ENCODE assay signal across 8 cellular contexts in genomic region chr1:42941640-42942330, GRCh38. TPM values are rescaled to one million over a fixed set of nuclear protein-coding genes. Genes with fewer than 3 reads are reported as not detected.
A peak's percentile ranks its signal among the peaks of the same experiment; 100 is the strongest.
DNase-seq lines count a peak whose midpoint lies in the region; ATAC-seq and TF ChIP-seq lines count a peak whose summit lies in the region.

No MANE protein-coding gene starts in this region.

- intact Hi-C loops in mucosa of descending colon (cut with DNase I, micrococcal nuclease): no loop called here

- H3K27me3 ChIP-seq in HAP-1 (ENCODE audit: low read depth): no peaks in the 10 kb centered on the region

- in situ Hi-C loops in HAP-1 (cut with MboI; ENCODE audit: low sequenced_read_pairs): loop anchor here (10.0 kb wide), 1 partner anchor 123 kb away; no protein-coding TSS in a partner anchor

- H3K27ac Mint-ChIP-seq in activated CD8-positive, alpha-beta memory T cell treated with anti-CD3 and anti-CD28 coated beads, Interleukin-2, amount 10 ng/mL, durations not matched to agents 7 days and 5 days: peak overlapping the region; percentile 93
- H3K27ac Mint-ChIP-seq in effector memory CD8-positive, alpha-beta T cell: peak overlapping the region; percentile 91 to 95

- no peak overlapping the region for H3K4me3 ChIP-seq in mucosa of descending colon
- no peak overlapping the region for H3K4me3 ChIP-seq in HAP-1

- no peak for TF ChIP-seq CTCF in mucosa of descending colon (IDR thresholded peaks at IDR 0.05)

- peaks cover 73% of the 10 kb centered on the region for H3K36me3 Mint-ChIP-seq in activated CD8-positive, alpha-beta memory T cell treated with anti-CD3 and anti-CD28 coated beads, Interleukin-2, amount 10 ng/mL, durations not matched to agents 7 days and 5 days
- H3K36me3 Mint-ChIP-seq in effector memory CD8-positive, alpha-beta T cell (ENCODE audit: insufficient read depth): peaks cover 83% of the 10 kb centered on the region

- H3K4me1 ChIP-seq in mucosa of descending colon (ENCODE audit: low read depth) (peaks cover 83% of the 10 kb centered on the region), HAP-1 (no peaks in the 10 kb centered on the region)

- ATAC-seq in activated CD8-positive, alpha-beta memory T cell treated with anti-CD3 and anti-CD28 coated beads, Interleukin-2, amount 10 ng/mL, durations not matched to agents 7 days and 5 days: peak; percentile 17
- no peak for ATAC-seq in effector memory CD8-positive, alpha-beta T cell (replicated peaks)
- ATAC-seq in mucosa of descending colon: peak; percentile 60

- peak; percentile 67 for DNase-seq in activated CD8-positive, alpha-beta memory T cell treated with anti-CD3 and anti-CD28 coated beads, Interleukin-2, amount 10 ng/mL, durations not matched to agents 7 days and 5 days
- DNase-seq in activated CD8-positive, alpha-beta memory T cell treated with anti-CD3 and anti-CD28 coated beads, Interleukin-2, amount 50 U/mL, for 4 hours: no peak
- DNase-seq in SW480 (ENCODE audit: low spot score) (peak; percentile 85), mucosa of descending colon (peak; percentile 84 to 91 (median 86)), ureter (ENCODE audit: low spot score) (peak; percentile 78), pons (ENCODE audit: low spot score) (no peak), HAP-1 (ENCODE audit: low spot score in 2 of 2) (no peak)
- no peak for DNase-seq in effector memory CD8-positive, alpha-beta T cell

- H3K9me3 ChIP-seq in mucosa of descending colon (no peaks in the 10 kb centered on the region), HAP-1 (no peaks in the 10 kb centered on the region)

- H3K36me3 ChIP-seq in mucosa of descending colon (ENCODE audit: low read depth) (no peaks in the 10 kb centered on the region), HAP-1 (replicated peaks) (peaks cover 55% of the 10 kb centered on the region)

- H3K9me3 Mint-ChIP-seq in activated CD8-positive, alpha-beta memory T cell treated with anti-CD3 and anti-CD28 coated beads, Interleukin-2, amount 10 ng/mL, durations not matched to agents 7 days and 5 days (ENCODE audit: low read depth): no peaks in the 10 kb centered on the region
- no peaks in the 10 kb centered on the region for H3K9me3 Mint-ChIP-seq in effector memory CD8-positive, alpha-beta T cell

- no peaks in the 10 kb centered on the region for H3K27me3 Mint-ChIP-seq in activated CD8-positive, alpha-beta memory T cell treated with anti-CD3 and anti-CD28 coated beads, Interleukin-2, amount 10 ng/mL, durations not matched to agents 7 days and 5 days
- no peaks in the 10 kb centered on the region for H3K27me3 Mint-ChIP-seq in effector memory CD8-positive, alpha-beta T cell

- H3K4me3 Mint-ChIP-seq in activated CD8-positive, alpha-beta memory T cell treated with anti-CD3 and anti-CD28 coated beads, Interleukin-2, amount 10 ng/mL, durations not matched to agents 7 days and 5 days: no peak overlapping the region
- H3K4me3 Mint-ChIP-seq in effector memory CD8-positive, alpha-beta T cell: peak overlapping the region; percentile 69 to 84

- CTCF ChIA-PET in activated CD8-positive, alpha-beta memory T cell treated with anti-CD3 and anti-CD28 coated beads, Interleukin-2, amount 10 ng/mL, durations not matched to agents 7 days and 5 days (lab: Charles Lee): interaction anchor here (0.9 to 2.1 kb wide), 5 partner anchors 10 to 19 kb away, joined by 3 to 8 read pairs (median 5); no protein-coding TSS in a partner anchor

- H3K4me1 Mint-ChIP-seq in activated CD8-positive, alpha-beta memory T cell treated with anti-CD3 and anti-CD28 coated beads, Interleukin-2, amount 10 ng/mL, durations not matched to agents 7 days and 5 days: peaks cover 98% of the 10 kb centered on the region
- peaks cover 89 to 92% of the 10 kb centered on the region in 2 donors for H3K4me1 Mint-ChIP-seq in effector memory CD8-positive, alpha-beta T cell (ENCODE audit: low read depth in 2 of 2)

RNA-seq across cellular contexts. Expression of gene SLC2A1, which starts 16.9 kb away (rescaled TPM):
- total RNA-seq in activated CD8-positive, alpha-beta memory T cell treated with anti-CD3 and anti-CD28 coated beads, Interleukin-2, amount 10 ng/mL, durations not matched to agents 7 days and 5 days: 100 to 1,000 TPM; 113 to 140 TPM
- total RNA-seq in mucosa of descending colon (10 to 100 TPM; 36.0 to 81.2 (median 74.3) TPM), ureter (246 TPM)

Comparison
In these comparisons a context has a peak if more than half of its experiments do, and no peak if none do; other contexts are left out.
1. DNase-seq: peak in activated CD8-positive, alpha-beta memory T cell treated with anti-CD3 and anti-CD28 coated beads, Interleukin-2, amount 10 ng/mL, durations not matched to agents 7 days and 5 days (single experiment), SW480 (single experiment), mucosa of descending colon (3 of 3) and ureter (single experiment); none in activated CD8-positive, alpha-beta memory T cell treated with anti-CD3 and anti-CD28 coated beads, Interleukin-2, amount 50 U/mL, for 4 hours (single experiment), effector memory CD8-positive, alpha-beta T cell (0 of 3), pons (single experiment) and HAP-1 (0 of 2).